ENCODE assay signal across 8 cellular contexts in genomic region chr4:54229631-54230478, GRCh38. TPM values are rescaled to one million over a fixed set of nuclear protein-coding genes. Genes with fewer than 3 reads are reported as not detected.
DNase-seq lines count a peak whose midpoint lies in the region; ATAC-seq and TF ChIP-seq lines count a peak whose summit lies in the region.

No MANE protein-coding gene starts in this region.

- peak overlapping the region; percentile 81 for H3K4me3 ChIP-seq in AG09309 (ENCODE audit: control insufficient read depth, low read depth, low read length)
- peak overlapping the region; percentile 78 for H3K4me3 ChIP-seq in HUES64 (ENCODE audit: low read length)
- H3K4me3 ChIP-seq in CD8-positive, alpha-beta memory T cell (ENCODE audit: low read length), result no peak overlapping the region

- H3K4me1 Mint-ChIP-seq in nephron progenitor cell, result peaks cover 63% of the 10 kb centered on the region
- H3K4me1 Mint-ChIP-seq in CD8-positive, alpha-beta memory T cell, result peaks cover 36 to 58% (median 41%) of the 10 kb centered on the region in 3 donors

- H3K9ac ChIP-seq in HUES64 (ENCODE audit: low read depth, low read length), result no peak overlapping the region

- no peaks in the 10 kb centered on the region for H3K36me3 ChIP-seq in HUES64 (ENCODE audit: insufficient read depth, low read length)
- no peaks in the 10 kb centered on the region for H3K36me3 ChIP-seq in CD8-positive, alpha-beta memory T cell (ENCODE audit: insufficient read depth, low read length)

- no peak overlapping the region for H3K27ac Mint-ChIP-seq in nephron progenitor cell
- no peak overlapping the region for H3K27ac Mint-ChIP-seq in CD8-positive, alpha-beta memory T cell

- H3K9me3 Mint-ChIP-seq in nephron progenitor cell, result peaks cover 7% of the 10 kb centered on the region
- H3K9me3 Mint-ChIP-seq in CD8-positive, alpha-beta memory T cell, result peaks cover 0 to 2% (median 0%) of the 10 kb centered on the region in 5 donors

- no peaks in the 10 kb centered on the region for H3K9me3 ChIP-seq in HUES64 (ENCODE audit: insufficient read depth, low read depth, low read length)
- no peaks in the 10 kb centered on the region for H3K9me3 ChIP-seq in CD8-positive, alpha-beta memory T cell (ENCODE audit: low read length)

- TF ChIP-seq CTCF in AG09309 (IDR thresholded peaks at IDR 0.05; ENCODE audit: control insufficient read depth, insufficient read depth, low read depth, low read length, missing control alignments) (no peak), nephron progenitor cell (IDR thresholded peaks at IDR 0.05) (no peak)

- CTCF ChIA-PET in CD8-positive, alpha-beta memory T cell (lab: Charles Lee), result no interaction called here

- H3K36me3 Mint-ChIP-seq in nephron progenitor cell (ENCODE audit: low read depth), result peaks cover 8% of the 10 kb centered on the region
- H3K36me3 Mint-ChIP-seq in CD8-positive, alpha-beta memory T cell, result no peaks in the 10 kb centered on the region

- peaks cover 90% of the 10 kb centered on the region for H3K27me3 ChIP-seq in HUES64 (ENCODE audit: insufficient read depth, low read length)
- H3K27me3 ChIP-seq in CD8-positive, alpha-beta memory T cell (ENCODE audit: insufficient read depth, low read length, poor library complexity, severe bottlenecking), result peaks cover 69% of the 10 kb centered on the region

- peaks cover 22% of the 10 kb centered on the region for H3K27me3 Mint-ChIP-seq in nephron progenitor cell (ENCODE audit: low read depth, poor library complexity)
- peaks cover 78 to 81% of the 10 kb centered on the region in 2 donors for H3K27me3 Mint-ChIP-seq in CD8-positive, alpha-beta memory T cell

- peaks cover 27% of the 10 kb centered on the region for H3K4me1 ChIP-seq in HUES64 (ENCODE audit: insufficient read depth, low read length)
- peaks cover 22% of the 10 kb centered on the region for H3K4me1 ChIP-seq in CD8-positive, alpha-beta memory T cell (ENCODE audit: insufficient read depth, low read length)

- 1% methylated on average over 63 of the region's 63 CpGs for WGBS in HUES64

- POLR2A ChIA-PET in CD8-positive, alpha-beta memory T cell (lab: Charles Lee), result no interaction called here

- DNase-seq in AG09309 (ENCODE audit: low read depth), result no peak
- peak; percentile 52 for DNase-seq in fibroblast of gingiva (ENCODE audit: low read depth)
- DNase-seq in nephron progenitor cell, result peak; percentile 67
- no peak for DNase-seq in CD8-positive, alpha-beta memory T cell
- DNase-seq in MV-4-11 (lab: John Stamatoyannopoulos, UW), result no peak

- H3K27ac ChIP-seq in HUES64 (ENCODE audit: low read depth, low read length), result no peak overlapping the region
- H3K27ac ChIP-seq in CD8-positive, alpha-beta memory T cell (ENCODE audit: low read depth, low read length), result no peak overlapping the region

- H3K4me3 Mint-ChIP-seq in nephron progenitor cell, result peak overlapping the region; percentile 94
- H3K4me3 Mint-ChIP-seq in CD8-positive, alpha-beta memory T cell, result peak overlapping the region in 1 of 7 donors; percentile 3

- ATAC-seq in HG03097 (IDR thresholded peaks at IDR 0.05; ENCODE audit: low FRiP score, unreplicated experiment) (no peak), GM18858 (IDR thresholded peaks at IDR 0.05; ENCODE audit: unreplicated experiment) (no peak)

RNA-seq across cellular contexts. Expression of gene PDGFRA, which starts 0.8 kb away (rescaled TPM):
- polyA plus RNA-seq in HUES64 (2013, experiment 1 of 2), result 5.2 TPM
- polyA plus RNA-seq in HUES64 (2013, experiment 2 of 2), result 3.4 TPM
- not detected for total RNA-seq in CD8-positive, alpha-beta memory T cell
- polyA plus RNA-seq in CD8-positive, alpha-beta memory T cell, result not detected

Comparison
In these comparisons a context has a peak if more than half of its experiments do, and no peak if none do; other contexts are left out.
1. DNase-seq: peak in fibroblast of gingiva (single experiment) and nephron progenitor cell (single experiment); none in AG09309 (single experiment), CD8-positive, alpha-beta memory T cell (0 of 5) and MV-4-11 (single experiment).